ENCODE assay signal across 2 cellular contexts in the genomic region with DNA sequence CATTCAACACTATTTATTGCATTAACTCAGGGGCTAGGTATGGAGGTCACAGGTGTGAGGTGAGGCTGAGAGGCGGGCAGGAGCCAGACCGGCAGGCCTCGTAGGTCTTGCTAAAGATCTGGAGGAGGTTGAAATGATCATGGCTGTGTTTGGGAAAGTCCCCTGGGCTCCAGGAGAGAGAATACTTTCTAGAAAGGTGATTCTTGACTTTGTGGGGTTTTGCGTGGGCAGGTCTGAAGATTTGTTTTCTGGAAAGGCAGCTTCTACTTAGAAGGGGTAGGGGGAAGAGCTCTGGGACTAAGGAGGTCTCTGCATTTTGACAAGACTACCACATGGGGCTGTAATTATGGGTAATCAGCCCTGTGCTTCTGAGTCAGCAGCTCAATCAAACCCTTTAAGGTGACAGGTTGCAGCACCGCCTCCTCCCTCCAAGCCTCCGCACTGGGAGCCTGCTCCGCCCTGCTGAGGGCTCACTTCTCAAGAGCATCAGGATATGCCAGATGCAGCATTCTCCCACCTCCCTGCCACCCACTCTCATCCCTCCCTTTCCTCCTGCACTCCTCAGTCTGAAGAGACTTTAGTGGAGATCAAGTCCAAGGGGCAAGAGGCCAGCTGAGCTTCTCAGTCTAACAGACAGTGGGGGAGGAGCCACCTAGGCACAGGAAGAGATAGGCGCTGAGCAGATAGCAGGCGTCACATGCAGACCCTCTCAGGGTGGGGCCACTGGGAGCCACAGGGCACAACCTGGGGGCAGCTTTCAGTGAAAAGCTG.
TF ChIP-seq lines count a peak whose summit lies in the region.

No MANE protein-coding gene starts in this region.

TF ChIP-seq in neural cell, 6 proteins besides CTCF, POLR2A, EP300 and RAD21 (continued from another document):
- TF ChIP-seq, protein P1, sequence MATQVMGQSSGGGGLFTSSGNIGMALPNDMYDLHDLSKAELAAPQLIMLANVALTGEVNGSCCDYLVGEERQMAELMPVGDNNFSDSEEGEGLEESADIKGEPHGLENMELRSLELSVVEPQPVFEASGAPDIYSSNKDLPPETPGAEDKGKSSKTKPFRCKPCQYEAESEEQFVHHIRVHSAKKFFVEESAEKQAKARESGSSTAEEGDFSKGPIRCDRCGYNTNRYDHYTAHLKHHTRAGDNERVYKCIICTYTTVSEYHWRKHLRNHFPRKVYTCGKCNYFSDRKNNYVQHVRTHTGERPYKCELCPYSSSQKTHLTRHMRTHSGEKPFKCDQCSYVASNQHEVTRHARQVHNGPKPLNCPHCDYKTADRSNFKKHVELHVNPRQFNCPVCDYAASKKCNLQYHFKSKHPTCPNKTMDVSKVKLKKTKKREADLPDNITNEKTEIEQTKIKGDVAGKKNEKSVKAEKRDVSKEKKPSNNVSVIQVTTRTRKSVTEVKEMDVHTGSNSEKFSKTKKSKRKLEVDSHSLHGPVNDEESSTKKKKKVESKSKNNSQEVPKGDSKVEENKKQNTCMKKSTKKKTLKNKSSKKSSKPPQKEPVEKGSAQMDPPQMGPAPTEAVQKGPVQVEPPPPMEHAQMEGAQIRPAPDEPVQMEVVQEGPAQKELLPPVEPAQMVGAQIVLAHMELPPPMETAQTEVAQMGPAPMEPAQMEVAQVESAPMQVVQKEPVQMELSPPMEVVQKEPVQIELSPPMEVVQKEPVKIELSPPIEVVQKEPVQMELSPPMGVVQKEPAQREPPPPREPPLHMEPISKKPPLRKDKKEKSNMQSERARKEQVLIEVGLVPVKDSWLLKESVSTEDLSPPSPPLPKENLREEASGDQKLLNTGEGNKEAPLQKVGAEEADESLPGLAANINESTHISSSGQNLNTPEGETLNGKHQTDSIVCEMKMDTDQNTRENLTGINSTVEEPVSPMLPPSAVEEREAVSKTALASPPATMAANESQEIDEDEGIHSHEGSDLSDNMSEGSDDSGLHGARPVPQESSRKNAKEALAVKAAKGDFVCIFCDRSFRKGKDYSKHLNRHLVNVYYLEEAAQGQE (IDR thresholded peaks at IDR 0.05; ENCODE audit: borderline replicate concordance) = no peak
- TF ChIP-seq MXI1 (conservative IDR thresholded peaks at IDR 0.05; ENCODE audit: poor library complexity, severe bottlenecking) = no peak

TF ChIP-seq in SK-N-SH treated with all-trans-retinoic acid at 6 μM for 48 hours, 23 proteins besides CTCF, POLR2A, EP300 and RAD21 (continued from another document):
- TF ChIP-seq, protein P2, sequence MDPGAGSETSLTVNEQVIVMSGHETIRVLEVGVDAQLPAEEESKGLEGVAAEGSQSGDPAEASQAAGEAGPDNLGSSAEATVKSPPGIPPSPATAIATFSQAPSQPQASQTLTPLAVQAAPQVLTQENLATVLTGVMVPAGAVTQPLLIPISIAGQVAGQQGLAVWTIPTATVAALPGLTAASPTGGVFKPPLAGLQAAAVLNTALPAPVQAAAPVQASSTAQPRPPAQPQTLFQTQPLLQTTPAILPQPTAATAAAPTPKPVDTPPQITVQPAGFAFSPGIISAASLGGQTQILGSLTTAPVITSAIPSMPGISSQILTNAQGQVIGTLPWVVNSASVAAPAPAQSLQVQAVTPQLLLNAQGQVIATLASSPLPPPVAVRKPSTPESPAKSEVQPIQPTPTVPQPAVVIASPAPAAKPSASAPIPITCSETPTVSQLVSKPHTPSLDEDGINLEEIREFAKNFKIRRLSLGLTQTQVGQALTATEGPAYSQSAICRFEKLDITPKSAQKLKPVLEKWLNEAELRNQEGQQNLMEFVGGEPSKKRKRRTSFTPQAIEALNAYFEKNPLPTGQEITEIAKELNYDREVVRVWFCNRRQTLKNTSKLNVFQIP (CRISPR knock-in tag; IDR thresholded peaks at IDR 0.05; ENCODE audit: borderline replicate concordance, low read depth) = no peak
- TF ChIP-seq OSR1 (CRISPR knock-in tag; IDR thresholded peaks at IDR 0.05) = no peak
- TF ChIP-seq ZFP30 (CRISPR knock-in tag; IDR thresholded peaks at IDR 0.05) = no peak
- no peak for TF ChIP-seq TCF4 (CRISPR knock-in tag; IDR thresholded peaks at IDR 0.05; ENCODE audit: borderline replicate concordance)
- TF ChIP-seq ARNTL (CRISPR knock-in tag; IDR thresholded peaks at IDR 0.05; ENCODE audit: borderline replicate concordance, low read depth) = no peak
- TF ChIP-seq TOX (CRISPR knock-in tag; IDR thresholded peaks at IDR 0.05; ENCODE audit: borderline replicate concordance) = no peak
- no peak for TF ChIP-seq ZNF8 (CRISPR knock-in tag; IDR thresholded peaks at IDR 0.05)
